23 cellular contexts compared by ENCODE assay signal in genomic region chr7:66668677-66669076, GRCh38. TPM values are rescaled to one million over a fixed set of nuclear protein-coding genes. Genes with fewer than 3 reads are reported as not detected.
DNase-seq lines count a peak whose midpoint lies in the region; ATAC-seq, FAIRE-seq and TF ChIP-seq lines count a peak whose summit lies in the region.
"Had no signal": no experiment of that assay in that cellular context is flagged by ENCODE, and none has a peak within 500 bp of the region (broad histone marks: within the 10 kb centered on the region; RNA-seq: fewer than 3 reads in every experiment).

No MANE protein-coding gene starts in this region.

- H3K27me3 ChIP-seq in HepG2 (ENCODE audit: control insufficient read depth in 1 of 2, insufficient read depth in 2 of 2, low read length in 2 of 2) (no peaks in the 10 kb centered on the region), right lobe of liver (no peaks in the 10 kb centered on the region), right cardiac atrium (ENCODE audit: control insufficient read depth, insufficient read depth) (no peaks in the 10 kb centered on the region), smooth muscle cell (ENCODE audit: low read depth) (no peaks in the 10 kb centered on the region)
- H3K27me3 ChIP-seq: heart left ventricle, transverse colon had no signal

- peaks cover 13% of the 10 kb centered on the region for H3K4me1 Mint-ChIP-seq in stimulated activated naive CD8-positive, alpha-beta T cell treated with anti-CD3 and anti-CD28 coated beads, Interleukin-15, amount 100 ng/mL, for 72 hours

- H3K4me3 ChIP-seq in HepG2 (replicated peaks in 1 of 3; ENCODE audit: insufficient read depth in 1 of 3, low read depth in 2 of 3, low read length in 3 of 3): no peak overlapping the region
- H3K4me3 ChIP-seq in right lobe of liver: no peak overlapping the region
- no peak overlapping the region for H3K4me3 ChIP-seq in right cardiac atrium (ENCODE audit: low read length)
- no peak overlapping the region for H3K4me3 ChIP-seq in smooth muscle cell
- H3K4me3 ChIP-seq: GM23248, heart left ventricle, transverse colon had no signal

- no peak overlapping the region for H2AFZ ChIP-seq in HepG2 (ENCODE audit: low read length)
- no peak overlapping the region for H2AFZ ChIP-seq in smooth muscle cell (ENCODE audit: low read depth)
- H2AFZ ChIP-seq: GM23248 had no signal

- no peak for TF ChIP-seq RAD21 in HepG2 (CRISPR knock-in tag; IDR thresholded peaks at IDR 0.05)

- H3K9me3 ChIP-seq in HepG2 (ENCODE audit: low read length): no peaks in the 10 kb centered on the region
- H3K9me3 ChIP-seq in right lobe of liver: no peaks in the 10 kb centered on the region
- H3K9me3 ChIP-seq in right cardiac atrium (ENCODE audit: control insufficient read depth, low read length): no peaks in the 10 kb centered on the region
- no peaks in the 10 kb centered on the region for H3K9me3 ChIP-seq in smooth muscle cell (replicated peaks; ENCODE audit: low read depth)
- H3K9me3 ChIP-seq: heart left ventricle, transverse colon had no signal

- CTCF ChIA-PET in HepG2 (lab: Yijun Ruan, JAX; ENCODE audit: low intra/inter-chr PET ratio, low total read pairs): no interaction called here

- WGBS in HepG2 (ENCODE audit: low lambda C conversion rate): 70% methylated on average over 2 of the region's 7 CpGs
- WGBS in right lobe of liver (ENCODE audit: insufficient coverage, low coverage, low lambda C conversion rate, missing lambda C conversion rate): 93% methylated on average over 3 of the region's 7 CpGs
- WGBS in right cardiac atrium: 87% methylated on average over 7 of the region's 7 CpGs
- WGBS in smooth muscle cell (ENCODE audit: low lambda C conversion rate): 95% methylated on average over 7 of the region's 7 CpGs

- H3K27ac ChIP-seq in HepG2 (ENCODE audit: extremely low read length, insufficient read depth, low read length) (peak overlapping the region; percentile 26), right lobe of liver (no peak overlapping the region), right cardiac atrium (ENCODE audit: low read length) (peak overlapping the region; percentile 9), smooth muscle cell (ENCODE audit: low read depth) (no peak overlapping the region)
- H3K27ac ChIP-seq: epithelial cell of prostate, GM23248, heart left ventricle, transverse colon had no signal

- no peak overlapping the region for H3K27ac Mint-ChIP-seq in stimulated activated naive CD8-positive, alpha-beta T cell treated with anti-CD3 and anti-CD28 coated beads, Interleukin-15, amount 100 ng/mL, for 72 hours
- H3K27ac Mint-ChIP-seq: activated T-helper 1 cell treated with anti-CD3 and anti-CD28 coated beads, Interleukin-12 subunit alpha, Interleukin-12 subunit beta, Interleukin-2, Interleukin-4 antibody, amounts not matched to agents 30 ng/mL and 10 ng/mL and 1 ng/mL, durations not matched to agents 14 hours and 24 hours and 36 hours had no signal

- TF ChIP-seq CTCF in HepG2 (CRISPR knock-in tag; IDR thresholded peaks at IDR 0.05) (no peak), right lobe of liver (IDR thresholded peaks at IDR 0.05) (no peak), smooth muscle cell (IDR thresholded peaks at IDR 0.05; ENCODE audit: borderline replicate concordance, insufficient read depth, poor library complexity, severe bottlenecking) (no peak)

- POLR2A ChIA-PET in HepG2 (lab: Yijun Ruan, JAX): interaction anchor here (1.0 to 1.9 kb wide), 6 partner anchors 8 to 72 kb away, joined by 3 to 13 read pairs (median 4); partner anchors contain the start of genes KCTD7 and RABGEF1

- H3K79me2 ChIP-seq in HepG2 (ENCODE audit: insufficient read depth, low read length) (peaks cover 18% of the 10 kb centered on the region), smooth muscle cell (ENCODE audit: low read depth) (peaks cover 6% of the 10 kb centered on the region)

- TF ChIP-seq EP300 in HepG2 (IDR thresholded peaks at IDR 0.05; ENCODE audit: low read depth in 2 of 2, low read length in 2 of 2): no peak
- no peak for TF ChIP-seq EP300 in HepG2 (CRISPR knock-in tag; IDR thresholded peaks at IDR 0.05; ENCODE audit: borderline replicate concordance)

- no peaks in the 10 kb centered on the region for H3F3A ChIP-seq in smooth muscle cell (ENCODE audit: low read depth)

- no peak for DNase-seq in HepG2 (ENCODE audit: low spot score)
- DNase-seq in right lobe of liver: no peak
- DNase-seq in SK-MEL-5 (ENCODE audit: low read depth, low spot score): peak; percentile 42
- peak in 1 of 3 donors; percentile 62 for DNase-seq in right cardiac atrium
- no peak for DNase-seq in smooth muscle cell (lab: John Stamatoyannopoulos, UW; ENCODE audit: unreplicated experiment)
- DNase-seq in stimulated activated naive CD8-positive, alpha-beta T cell treated with anti-CD3 and anti-CD28 coated beads, Interleukin-15, amount 100 ng/mL, for 72 hours: no peak
- no peak for DNase-seq in midbrain (lab: John Stamatoyannopoulos, UW)
- DNase-seq: activated CD4-positive, CD25-positive, alpha-beta regulatory T cell treated with anti-CD3 and anti-CD28 coated beads, Interleukin-2, amount 50 U/mL, for 72 hours; activated CD8-positive, alpha-beta memory T cell treated with anti-CD3 and anti-CD28 coated beads for 24 hours; CD4-positive, alpha-beta memory T cell; cerebellar nuclear complex; GDM1; GM23248; mesenchymal stem cell; NCI-H2081 treated with DMSO at 0.1 percent for 48 hours; OCI-M1; SHP77 treated with DMSO at 0.1 percent for 48 hours; transverse colon had no signal

- H3K9me3 Mint-ChIP-seq in stimulated activated naive CD8-positive, alpha-beta T cell treated with anti-CD3 and anti-CD28 coated beads, Interleukin-15, amount 100 ng/mL, for 72 hours: no peaks in the 10 kb centered on the region
- H3K9me3 Mint-ChIP-seq: activated naive CD4-positive, alpha-beta T cell treated with anti-CD3 and anti-CD28 coated beads, Interleukin-2, amount 50 U/mL, for 72 hours; activated T-helper 1 cell treated with anti-CD3 and anti-CD28 coated beads, Interleukin-12 subunit alpha, Interleukin-12 subunit beta, Interleukin-2, Interleukin-4 antibody, amounts not matched to agents 30 ng/mL and 10 ng/mL and 1 ng/mL, durations not matched to agents 14 hours and 24 hours and 36 hours; CD4-positive, alpha-beta memory T cell; stimulated activated naive CD8-positive, alpha-beta T cell treated with anti-CD3 and anti-CD28 coated beads, Interleukin-15, Interleukin-2, amounts not matched to agents 100 ng/mL and 50 ng/mL, for 24 hours had no signal

- in situ Hi-C loops in HepG2 (cut with HindIII; ENCODE audit: extremely low pct_ligation_motif_present, low pct_unique_long_range_greater_than_20kb): no loop called here
- in situ Hi-C loops in SK-MEL-5 (cut with HindIII; ENCODE audit: low pct_unique_long_range_greater_than_20kb, low sequenced_read_pairs): no loop called here

- H4K20me1 ChIP-seq in HepG2 (ENCODE audit: insufficient read depth, low read length) (no peaks in the 10 kb centered on the region; the same call in 1 of the 2 replicates), smooth muscle cell (ENCODE audit: low read depth) (peaks cover 69% of the 10 kb centered on the region)

- no peaks in the 10 kb centered on the region for H3K27me3 Mint-ChIP-seq in stimulated activated naive CD8-positive, alpha-beta T cell treated with anti-CD3 and anti-CD28 coated beads, Interleukin-15, amount 100 ng/mL, for 72 hours
- H3K27me3 Mint-ChIP-seq: CD4-positive, alpha-beta memory T cell; stimulated activated naive CD8-positive, alpha-beta T cell treated with anti-CD3 and anti-CD28 coated beads, Interleukin-15, Interleukin-2, amounts not matched to agents 100 ng/mL and 50 ng/mL, for 24 hours had no signal

- H3K9ac ChIP-seq in HepG2 (ENCODE audit: insufficient read depth, low read depth, low read length): no peak overlapping the region
- no peak overlapping the region for H3K9ac ChIP-seq in smooth muscle cell (ENCODE audit: low read depth)
- H3K9ac ChIP-seq: GM23248 had no signal

- H3K4me3 Mint-ChIP-seq in stimulated activated naive CD8-positive, alpha-beta T cell treated with anti-CD3 and anti-CD28 coated beads, Interleukin-15, amount 100 ng/mL, for 72 hours: no peak overlapping the region
- H3K4me3 Mint-ChIP-seq: activated T-helper 1 cell treated with anti-CD3 and anti-CD28 coated beads, Interleukin-12 subunit alpha, Interleukin-12 subunit beta, Interleukin-2, Interleukin-4 antibody, amounts not matched to agents 30 ng/mL and 10 ng/mL and 1 ng/mL, durations not matched to agents 14 hours and 24 hours and 36 hours; CD4-positive, alpha-beta memory T cell; stimulated activated naive CD8-positive, alpha-beta T cell treated with anti-CD3 and anti-CD28 coated beads, Interleukin-15, Interleukin-2, amounts not matched to agents 100 ng/mL and 50 ng/mL, for 24 hours had no signal

- intact Hi-C loops in HepG2 (cut with micrococcal nuclease; ENCODE audit: unreplicated experiment) (no loop called here), right lobe of liver (cut with DNase I) (no loop called here), right cardiac atrium (cut with DNase I) (no loop called here)

- H3K36me3 ChIP-seq in HepG2 (replicated peaks in 1 of 2; ENCODE audit: control insufficient read depth in 1 of 2, insufficient read depth in 2 of 2, low read length in 2 of 2) (peaks cover 0 to 3% of the 10 kb centered on the region in 2 experiments; a peak in 1 of 5 replicates), right lobe of liver (no peaks in the 10 kb centered on the region), smooth muscle cell (ENCODE audit: low read depth) (no peaks in the 10 kb centered on the region)
- H3K36me3 ChIP-seq: heart left ventricle, transverse colon had no signal

- peak; percentile 15 for ATAC-seq in HepG2
- no peak for ATAC-seq in right lobe of liver
- ATAC-seq in right cardiac atrium: peak in 1 of 2 donors; percentile 14
- ATAC-seq in stimulated activated naive CD8-positive, alpha-beta T cell treated with anti-CD3 and anti-CD28 coated beads, Interleukin-15, amount 100 ng/mL, for 72 hours: no peak
- ATAC-seq: activated naive CD4-positive, alpha-beta T cell treated with anti-CD3 and anti-CD28 coated beads, Interleukin-2, amount 50 U/mL, for 72 hours had no signal

- no TSS peak for BruUV-seq in HepG2 (replicated peaks; lab: Mats Ljungman, UMichigan)

- H3K4me2 ChIP-seq in HepG2 (ENCODE audit: low read depth, low read length) (no peak overlapping the region; the same call in 1 of the 2 replicates), smooth muscle cell (no peak overlapping the region)

- no peak for FAIRE-seq in HepG2 (lab: Jason Lieb, UNC)

- H3K4me1 ChIP-seq in HepG2 (ENCODE audit: insufficient read depth, low read length) (peaks cover 33% of the 10 kb centered on the region), right lobe of liver (no peaks in the 10 kb centered on the region), right cardiac atrium (ENCODE audit: control insufficient read depth, insufficient read depth, low read length) (peaks cover 4% of the 10 kb centered on the region), smooth muscle cell (ENCODE audit: low read depth) (no peaks in the 10 kb centered on the region)
- H3K4me1 ChIP-seq: heart left ventricle, transverse colon had no signal

- TF ChIP-seq POLR2A in HepG2 (IDR thresholded peaks at IDR 0.05; ENCODE audit: insufficient read depth in 1 of 2, low read depth in 2 of 2, low read length in 2 of 2): no peak
- no peak for TF ChIP-seq POLR2A in right lobe of liver (IDR thresholded peaks at IDR 0.05)

RNA-seq across cellular contexts. Expression of gene KCTD7, which starts 40.0 kb away (rescaled TPM):
- total RNA-seq in HepG2 (2016; rRNA removed; fragmentation: Illumina TruSeq; extraction: Trizol) (7.3 and 7.7 TPM in 2 replicates), right lobe of liver (1 to 10 TPM; 1.4 to 5.7 (median 3.9) TPM), right cardiac atrium (10 to 100 TPM in 2 of 4 donors, 1 to 10 TPM in 2; 5.9 to 13.2 (median 10.2) TPM), smooth muscle cell (6.3 and 8.1 TPM in 2 replicates)
- 2.4 and 3.2 TPM in 2 replicates for total RNA-seq in HepG2 (2016; cell fraction: cytosol; rRNA removed; fragmentation: Illumina TruSeq; extraction: Trizol; ENCODE audit: low read depth)
- 7.3 and 7.8 TPM in 2 replicates for total RNA-seq in HepG2 (2016; cell fraction: insoluble cytoplasmic fraction; rRNA removed; fragmentation: Illumina TruSeq; extraction: Trizol)
- 6.7 and 7.6 TPM in 2 replicates for total RNA-seq in HepG2 (2016; cell fraction: membrane; rRNA removed; fragmentation: Illumina TruSeq; extraction: Trizol)
- total RNA-seq in HepG2 (2016; cell fraction: nucleus; rRNA removed; fragmentation: Illumina TruSeq; extraction: Trizol): 6.7 and 8.8 TPM in 2 replicates
- polyA plus RNA-seq in HepG2 (2011; rRNA removed) (13.5 and 17.3 TPM in 2 replicates), right cardiac atrium (8.5 TPM), smooth muscle cell (3.9 and 4.8 TPM in 2 replicates)
- polyA plus RNA-seq in HepG2 (2011; cell fraction: cytosol; rRNA removed): 10.1 and 11.5 TPM in 2 replicates
- 42.5 and 49.3 TPM in 2 replicates for polyA plus RNA-seq in HepG2 (2011; cell fraction: nucleus; rRNA removed)
- 7.8 and 8.2 TPM in 2 replicates for polyA plus RNA-seq in HepG2 (2012)
- polyA plus RNA-seq in HepG2 (2016; cell fraction: cytosol; fragmentation: Illumina TruSeq; extraction: Trizol; ENCODE audit: low read depth): 3.2 and 3.4 TPM in 2 replicates
- polyA plus RNA-seq in HepG2 (2016; cell fraction: insoluble cytoplasmic fraction; fragmentation: Illumina TruSeq; extraction: Trizol; ENCODE audit: low read depth): 7.2 and 8.3 TPM in 2 replicates
- 5.2 and 5.4 TPM in 2 replicates for polyA plus RNA-seq in HepG2 (2016; cell fraction: membrane; fragmentation: Illumina TruSeq; extraction: Trizol; ENCODE audit: low read depth)
- polyA plus RNA-seq in HepG2 (2016; cell fraction: nucleus; fragmentation: Illumina TruSeq; extraction: Trizol; ENCODE audit: insufficient read depth, low read depth): 13.1 and 16.6 TPM in 2 replicates
- polyA minus RNA-seq in HepG2 (2011; rRNA and poly(A)+ RNA removed; ENCODE audit: low replicate concordance): 18.1 and 37.2 TPM in 2 replicates
- polyA minus RNA-seq in HepG2 (2011; cell fraction: cytosol; rRNA and poly(A)+ RNA removed): 6.1 and 7.2 TPM in 2 replicates
- polyA minus RNA-seq in HepG2 (2011; cell fraction: nucleus; rRNA and poly(A)+ RNA removed): 15.7 and 20.1 TPM in 2 replicates
- 20.9 and 24.5 TPM in 2 replicates for total RNA-seq in SK-MEL-5 (2014; rRNA removed; shearing (Covaris generic))
- polyA plus RNA-seq in SK-MEL-5 (2015; cell fraction: cytosol; rRNA removed): 26.3 and 31.3 TPM in 2 replicates
- polyA plus RNA-seq in SK-MEL-5 (2015; cell fraction: nucleus; rRNA removed): 93.4 and 103 TPM in 2 replicates

Comparison
In these comparisons a context has a peak if more than half of its experiments do, and no peak if none do; other contexts are left out.
1. H3K27ac ChIP-seq: peak in HepG2 (single experiment) and right cardiac atrium (single experiment); none in right lobe of liver (0 of 3) and smooth muscle cell (single experiment).